22 cellular contexts compared by ENCODE assay signal in the genomic region with DNA sequence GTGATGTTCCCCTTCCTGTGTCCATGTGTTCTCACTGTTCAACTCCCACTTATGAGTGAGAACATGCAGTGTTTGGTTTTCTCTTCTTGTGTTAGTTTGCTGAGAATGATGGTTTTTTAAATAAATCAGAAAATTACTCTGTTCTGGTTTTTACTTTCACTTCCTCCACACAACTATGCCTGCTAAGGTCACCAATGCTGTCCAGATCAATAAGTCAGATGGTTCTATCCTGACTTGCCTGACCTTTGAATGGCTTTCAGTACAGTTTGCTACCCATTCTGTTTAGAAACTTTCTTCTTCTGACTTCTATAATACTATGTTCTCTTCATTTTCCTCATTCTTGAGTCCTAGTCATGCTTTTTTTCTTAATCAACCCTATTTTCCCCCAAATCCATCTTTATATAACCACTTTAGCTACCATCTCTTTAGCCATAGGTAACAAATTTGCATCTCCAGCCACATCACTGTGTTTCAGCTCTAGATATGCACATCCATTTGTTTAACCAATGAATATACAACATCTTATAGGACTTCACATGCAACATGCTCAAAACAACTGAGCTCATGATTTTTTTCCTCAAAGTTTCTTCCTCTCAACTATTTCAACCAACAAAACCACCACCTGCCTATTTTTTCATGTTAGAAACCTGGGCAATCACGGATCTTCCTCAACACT. TPM values are rescaled to one million over a fixed set of nuclear protein-coding genes. Genes with fewer than 3 reads are reported as not detected.
DNase-seq lines count a peak whose midpoint lies in the region; ATAC-seq lines count a peak whose summit lies in the region.
"Had no signal": no experiment of that assay in that cellular context is flagged by ENCODE, and none has a peak within 500 bp of the region (broad histone marks: within the 10 kb centered on the region; RNA-seq: fewer than 3 reads in every experiment).

No MANE protein-coding gene starts in this region.

- peak overlapping the region; percentile 42 for H3K27ac Mint-ChIP-seq in stimulated activated naive B cell treated with anti-CD40 and anti-IgM and Interleukin-4, amounts not matched to agents 10 μg/mL and 1 μg/mL and 100 μg/mL, for 72 hours
- no peak overlapping the region for H3K27ac Mint-ChIP-seq in activated CD4-positive, alpha-beta memory T cell treated with anti-CD3 and anti-CD28 coated beads, Interleukin-2, amount 10 ng/mL, durations not matched to agents 7 days and 5 days
- H3K27ac Mint-ChIP-seq: activated CD4-positive, alpha-beta T cell treated with anti-CD3 and anti-CD28 coated beads, Interleukin-2, amount 10 ng/mL, durations not matched to agents 7 days and 5 days; endodermal cell; naive thymus-derived CD8-positive, alpha-beta T cell had no signal

- CTCF ChIA-PET in activated CD4-positive, alpha-beta memory T cell treated with anti-CD3 and anti-CD28 coated beads, Interleukin-2, amount 10 ng/mL, durations not matched to agents 7 days and 5 days (lab: Charles Lee), result interaction anchor here (0.5 to 1.8 kb wide), 7 partner anchors 18 to 206 kb away, joined by 3 to 10 read pairs (median 3); partner anchors contain the start of gene SCN3A

- no peaks in the 10 kb centered on the region for H3K36me3 Mint-ChIP-seq in stimulated activated naive B cell treated with anti-CD40 and anti-IgM and Interleukin-4, amounts not matched to agents 10 μg/mL and 1 μg/mL and 100 μg/mL, for 72 hours
- no peaks in the 10 kb centered on the region for H3K36me3 Mint-ChIP-seq in activated CD4-positive, alpha-beta memory T cell treated with anti-CD3 and anti-CD28 coated beads, Interleukin-2, amount 10 ng/mL, durations not matched to agents 7 days and 5 days (ENCODE audit: low read depth)
- H3K36me3 Mint-ChIP-seq: naive thymus-derived CD8-positive, alpha-beta T cell had no signal

- peak; percentile 40 for DNase-seq in NOMO-1 treated with DMSO at 0.1 percent for 48 hours (lab: John Stamatoyannopoulos, UW; ENCODE audit: unreplicated experiment)
- DNase-seq in NOMO-1 treated with dmso at 0.1 percent for 144 hours (lab: John Stamatoyannopoulos, UW; ENCODE audit: unreplicated experiment), result no peak
- DNase-seq in stimulated activated naive B cell treated with anti-CD40 and anti-IgM and Interleukin-4, amounts not matched to agents 10 μg/mL and 1 μg/mL and 100 μg/mL, for 72 hours, result no peak
- no peak for DNase-seq in activated CD4-positive, alpha-beta memory T cell treated with anti-CD3 and anti-CD28 coated beads, Interleukin-2, amount 10 ng/mL, durations not matched to agents 7 days and 5 days
- no peak for DNase-seq in Ammon's horn (ENCODE audit: low spot score)
- no peak for DNase-seq in SHP77 treated with DMSO at 0.1 percent for 48 hours (lab: John Stamatoyannopoulos, UW)
- DNase-seq: 8988T; activated CD4-positive, alpha-beta T cell treated with anti-CD3 and anti-CD28 coated beads, Interleukin-2, amount 10 ng/mL, durations not matched to agents 7 days and 5 days; activated CD8-positive, alpha-beta memory T cell treated with anti-CD3 and anti-CD28 coated beads, Interleukin-2, amount 50 U/mL, for 4 hours; activated effector memory CD4-positive, alpha-beta T cell treated with Interleukin-2 at 50 U/mL for 16 hours; endodermal cell; kidney glomerular epithelial cell; naive thymus-derived CD8-positive, alpha-beta T cell; NCI-H2171; NCI-H526; SHP77; stimulated activated CD8-positive, alpha-beta memory T cell treated with anti-CD3 and anti-CD28 coated beads, Interleukin-4, amount 100 ng/mL, for 48 hours had no signal

- peak overlapping the region in 1 of 2 donors; percentile 14 for H3K4me3 Mint-ChIP-seq in stimulated activated naive B cell treated with anti-CD40 and anti-IgM and Interleukin-4, amounts not matched to agents 10 μg/mL and 1 μg/mL and 100 μg/mL, for 72 hours
- no peak overlapping the region for H3K4me3 Mint-ChIP-seq in activated CD4-positive, alpha-beta memory T cell treated with anti-CD3 and anti-CD28 coated beads, Interleukin-2, amount 10 ng/mL, durations not matched to agents 7 days and 5 days
- H3K4me3 Mint-ChIP-seq: activated CD4-positive, alpha-beta T cell treated with anti-CD3 and anti-CD28 coated beads, Interleukin-2, amount 10 ng/mL, durations not matched to agents 7 days and 5 days; endodermal cell; naive thymus-derived CD8-positive, alpha-beta T cell had no signal

- ATAC-seq in HG02623 (IDR thresholded peaks at IDR 0.05; ENCODE audit: unreplicated experiment) (peak; percentile 40), HG03565 (IDR thresholded peaks at IDR 0.05; ENCODE audit: unreplicated experiment) (peak; percentile 41)
- peak; percentile 94 for ATAC-seq in stimulated activated naive B cell treated with anti-CD40 and anti-IgM and Interleukin-4, amounts not matched to agents 10 μg/mL and 1 μg/mL and 100 μg/mL, for 72 hours (replicated peaks)

- H3K9me3 Mint-ChIP-seq in stimulated activated naive B cell treated with anti-CD40 and anti-IgM and Interleukin-4, amounts not matched to agents 10 μg/mL and 1 μg/mL and 100 μg/mL, for 72 hours, result no peaks in the 10 kb centered on the region
- no peaks in the 10 kb centered on the region for H3K9me3 Mint-ChIP-seq in activated CD4-positive, alpha-beta memory T cell treated with anti-CD3 and anti-CD28 coated beads, Interleukin-2, amount 10 ng/mL, durations not matched to agents 7 days and 5 days
- H3K9me3 Mint-ChIP-seq: activated CD4-positive, alpha-beta T cell treated with anti-CD3 and anti-CD28 coated beads, Interleukin-2, amount 10 ng/mL, durations not matched to agents 7 days and 5 days; endodermal cell; naive thymus-derived CD8-positive, alpha-beta T cell had no signal

- no peaks in the 10 kb centered on the region for H3K27me3 Mint-ChIP-seq in stimulated activated naive B cell treated with anti-CD40 and anti-IgM and Interleukin-4, amounts not matched to agents 10 μg/mL and 1 μg/mL and 100 μg/mL, for 72 hours
- peaks cover 2% of the 10 kb centered on the region for H3K27me3 Mint-ChIP-seq in activated CD4-positive, alpha-beta memory T cell treated with anti-CD3 and anti-CD28 coated beads, Interleukin-2, amount 10 ng/mL, durations not matched to agents 7 days and 5 days
- H3K27me3 Mint-ChIP-seq: activated CD4-positive, alpha-beta T cell treated with anti-CD3 and anti-CD28 coated beads, Interleukin-2, amount 10 ng/mL, durations not matched to agents 7 days and 5 days had no signal

- POLR2A ChIA-PET in activated CD4-positive, alpha-beta memory T cell treated with anti-CD3 and anti-CD28 coated beads, Interleukin-2, amount 10 ng/mL, durations not matched to agents 7 days and 5 days (lab: Charles Lee), result no interaction called here

- H3K4me1 Mint-ChIP-seq in stimulated activated naive B cell treated with anti-CD40 and anti-IgM and Interleukin-4, amounts not matched to agents 10 μg/mL and 1 μg/mL and 100 μg/mL, for 72 hours, result peaks cover 0 to 21% of the 10 kb centered on the region in 2 donors
- no peaks in the 10 kb centered on the region for H3K4me1 Mint-ChIP-seq in activated CD4-positive, alpha-beta memory T cell treated with anti-CD3 and anti-CD28 coated beads, Interleukin-2, amount 10 ng/mL, durations not matched to agents 7 days and 5 days
- H3K4me1 Mint-ChIP-seq: activated CD4-positive, alpha-beta T cell treated with anti-CD3 and anti-CD28 coated beads, Interleukin-2, amount 10 ng/mL, durations not matched to agents 7 days and 5 days had no signal

RNA-seq across cellular contexts. Expression of gene SLC38A11, which starts 58.8 kb away (rescaled TPM):
- total RNA-seq in activated CD4-positive, alpha-beta memory T cell treated with anti-CD3 and anti-CD28 coated beads, Interleukin-2, amount 10 ng/mL, durations not matched to agents 7 days and 5 days, result not detected
- total RNA-seq: activated CD4-positive, alpha-beta T cell treated with anti-CD3 and anti-CD28 coated beads, Interleukin-2, amount 10 ng/mL, durations not matched to agents 7 days and 5 days; Daoy; endodermal cell; LHCN-M2; osteocyte had no signal

Comparison
In these comparisons a context has a peak if more than half of its experiments do, and no peak if none do; other contexts are left out.
1. ATAC-seq: peak in every context shown above with its lines; median percentile 94 in stimulated activated naive B cell treated with anti-CD40 and anti-IgM and Interleukin-4, amounts not matched to agents 10 μg/mL and 1 μg/mL and 100 μg/mL, for 72 hours; 41 in HG03565; 40 in HG02623.